In genomic region chr1:36651176-36651910, GRCh38 we compare ENCODE assay signal across 8 cellular contexts.
"Had no signal": no experiment of that assay in that cellular context is flagged by ENCODE, and none has a peak within 500 bp of the region (broad histone marks: within the 10 kb centered on the region; RNA-seq: fewer than 3 reads in every experiment).

No MANE protein-coding gene starts in this region.

- H3K36me3 ChIP-seq: adrenal gland, brain microvascular endothelial cell, breast epithelium had no signal

- H3K27me3 ChIP-seq: adrenal gland, body of pancreas, brain microvascular endothelial cell had no signal

- FAIRE-seq: astrocyte, TTC549 had no signal

- H3K9me3 ChIP-seq: adrenal gland, body of pancreas, breast epithelium had no signal

- H3K4me1 ChIP-seq: adrenal gland, body of pancreas had no signal

- H3K4me3 ChIP-seq: adrenal gland, body of pancreas, breast epithelium had no signal

- DNase-seq: cerebellar nuclear complex had no signal

- H3K27ac ChIP-seq: adrenal gland, body of pancreas, brain microvascular endothelial cell, breast epithelium, VCaP had no signal
